1 cellular context compared by ENCODE assay signal in genomic region chr17:16380640-16381495, GRCh38.
TF ChIP-seq lines count a peak whose summit lies in the region.

Gene UBB, plus strand, starts transcription at chr17:16381091. Its CDS starts 817 bp downstream, at chr17:16381908.

TF ChIP-seq in GM12878, 131 proteins besides CTCF, POLR2A, EP300 and RAD21 (continued from another document and continues in another):
- peak; percentile 27; the same call in 1 of the 2 replicates for TF ChIP-seq BRCA1 (IDR thresholded peaks at IDR 0.05; ENCODE audit: low read depth, low read length)
- TF ChIP-seq, protein P1, sequence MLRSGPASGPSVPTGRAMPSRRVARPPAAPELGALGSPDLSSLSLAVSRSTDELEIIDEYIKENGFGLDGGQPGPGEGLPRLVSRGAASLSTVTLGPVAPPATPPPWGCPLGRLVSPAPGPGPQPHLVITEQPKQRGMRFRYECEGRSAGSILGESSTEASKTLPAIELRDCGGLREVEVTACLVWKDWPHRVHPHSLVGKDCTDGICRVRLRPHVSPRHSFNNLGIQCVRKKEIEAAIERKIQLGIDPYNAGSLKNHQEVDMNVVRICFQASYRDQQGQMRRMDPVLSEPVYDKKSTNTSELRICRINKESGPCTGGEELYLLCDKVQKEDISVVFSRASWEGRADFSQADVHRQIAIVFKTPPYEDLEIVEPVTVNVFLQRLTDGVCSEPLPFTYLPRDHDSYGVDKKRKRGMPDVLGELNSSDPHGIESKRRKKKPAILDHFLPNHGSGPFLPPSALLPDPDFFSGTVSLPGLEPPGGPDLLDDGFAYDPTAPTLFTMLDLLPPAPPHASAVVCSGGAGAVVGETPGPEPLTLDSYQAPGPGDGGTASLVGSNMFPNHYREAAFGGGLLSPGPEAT (IDR thresholded peaks at IDR 0.05; ENCODE audit: low read depth), result peak; percentile 88
- TF ChIP-seq ATF3 (IDR thresholded peaks at IDR 0.05; ENCODE audit: borderline replicate concordance, extremely low read depth, low read depth, low read length), result no peak
- TF ChIP-seq SIN3A (IDR thresholded peaks at IDR 0.05; ENCODE audit: low read depth, low read length), result peak; percentile 62
- TF ChIP-seq BCL3 (IDR thresholded peaks at IDR 0.05; ENCODE audit: borderline replicate concordance, insufficient read depth, low read depth, low read length, poor library complexity, severe bottlenecking), result peak; percentile 13
- no peak for TF ChIP-seq WRNIP1 (IDR thresholded peaks at IDR 0.05; ENCODE audit: borderline replicate concordance, low read depth, low read length)
- peak; percentile 95 for TF ChIP-seq HDAC6 (IDR thresholded peaks at IDR 0.05; ENCODE audit: unreplicated experiment)
- no peak; the same call in 1 of the 2 replicates for TF ChIP-seq STAT3 (IDR thresholded peaks at IDR 0.05; ENCODE audit: low read depth, low read length)
- no peak for TF ChIP-seq NR2C2 (IDR thresholded peaks at IDR 0.05; ENCODE audit: borderline replicate concordance, control insufficient read depth, insufficient read length, low read depth)
- peak; percentile 39; the same call in 1 of the 2 replicates for TF ChIP-seq SMARCA5 (IDR thresholded peaks at IDR 0.05)
- TF ChIP-seq, protein P2, sequence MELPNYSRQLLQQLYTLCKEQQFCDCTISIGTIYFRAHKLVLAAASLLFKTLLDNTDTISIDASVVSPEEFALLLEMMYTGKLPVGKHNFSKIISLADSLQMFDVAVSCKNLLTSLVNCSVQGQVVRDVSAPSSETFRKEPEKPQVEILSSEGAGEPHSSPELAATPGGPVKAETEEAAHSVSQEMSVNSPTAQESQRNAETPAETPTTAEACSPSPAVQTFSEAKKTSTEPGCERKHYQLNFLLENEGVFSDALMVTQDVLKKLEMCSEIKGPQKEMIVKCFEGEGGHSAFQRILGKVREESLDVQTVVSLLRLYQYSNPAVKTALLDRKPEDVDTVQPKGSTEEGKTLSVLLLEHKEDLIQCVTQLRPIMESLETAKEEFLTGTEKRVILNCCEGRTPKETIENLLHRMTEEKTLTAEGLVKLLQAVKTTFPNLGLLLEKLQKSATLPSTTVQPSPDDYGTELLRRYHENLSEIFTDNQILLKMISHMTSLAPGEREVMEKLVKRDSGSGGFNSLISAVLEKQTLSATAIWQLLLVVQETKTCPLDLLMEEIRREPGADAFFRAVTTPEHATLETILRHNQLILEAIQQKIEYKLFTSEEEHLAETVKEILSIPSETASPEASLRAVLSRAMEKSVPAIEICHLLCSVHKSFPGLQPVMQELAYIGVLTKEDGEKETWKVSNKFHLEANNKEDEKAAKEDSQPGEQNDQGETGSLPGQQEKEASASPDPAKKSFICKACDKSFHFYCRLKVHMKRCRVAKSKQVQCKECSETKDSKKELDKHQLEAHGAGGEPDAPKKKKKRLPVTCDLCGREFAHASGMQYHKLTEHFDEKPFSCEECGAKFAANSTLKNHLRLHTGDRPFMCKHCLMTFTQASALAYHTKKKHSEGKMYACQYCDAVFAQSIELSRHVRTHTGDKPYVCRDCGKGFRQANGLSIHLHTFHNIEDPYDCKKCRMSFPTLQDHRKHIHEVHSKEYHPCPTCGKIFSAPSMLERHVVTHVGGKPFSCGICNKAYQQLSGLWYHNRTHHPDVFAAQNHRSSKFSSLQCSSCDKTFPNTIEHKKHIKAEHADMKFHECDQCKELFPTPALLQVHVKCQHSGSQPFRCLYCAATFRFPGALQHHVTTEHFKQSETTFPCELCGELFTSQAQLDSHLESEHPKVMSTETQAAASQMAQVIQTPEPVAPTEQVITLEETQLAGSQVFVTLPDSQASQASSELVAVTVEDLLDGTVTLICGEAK (IDR thresholded peaks at IDR 0.05; ENCODE audit: borderline replicate concordance), result peak; percentile 69; the same call in 1 of the 2 replicates
- TF ChIP-seq ESRRA (IDR thresholded peaks at IDR 0.05; ENCODE audit: low read length), result peak; percentile 85; the same call in 1 of the 2 replicates
- no peak for TF ChIP-seq MTA3 (IDR thresholded peaks at IDR 0.05; ENCODE audit: borderline replicate concordance, low read length)
- peak; percentile 71; the same call in 1 of the 2 replicates for TF ChIP-seq PAX5 (IDR thresholded peaks at IDR 0.05; ENCODE audit: borderline replicate concordance, low read depth, low read length)
- peak; percentile 91 for TF ChIP-seq SKIL (IDR thresholded peaks at IDR 0.05; ENCODE audit: low read depth, poor library complexity, severe bottlenecking)
- TF ChIP-seq, protein P3, sequence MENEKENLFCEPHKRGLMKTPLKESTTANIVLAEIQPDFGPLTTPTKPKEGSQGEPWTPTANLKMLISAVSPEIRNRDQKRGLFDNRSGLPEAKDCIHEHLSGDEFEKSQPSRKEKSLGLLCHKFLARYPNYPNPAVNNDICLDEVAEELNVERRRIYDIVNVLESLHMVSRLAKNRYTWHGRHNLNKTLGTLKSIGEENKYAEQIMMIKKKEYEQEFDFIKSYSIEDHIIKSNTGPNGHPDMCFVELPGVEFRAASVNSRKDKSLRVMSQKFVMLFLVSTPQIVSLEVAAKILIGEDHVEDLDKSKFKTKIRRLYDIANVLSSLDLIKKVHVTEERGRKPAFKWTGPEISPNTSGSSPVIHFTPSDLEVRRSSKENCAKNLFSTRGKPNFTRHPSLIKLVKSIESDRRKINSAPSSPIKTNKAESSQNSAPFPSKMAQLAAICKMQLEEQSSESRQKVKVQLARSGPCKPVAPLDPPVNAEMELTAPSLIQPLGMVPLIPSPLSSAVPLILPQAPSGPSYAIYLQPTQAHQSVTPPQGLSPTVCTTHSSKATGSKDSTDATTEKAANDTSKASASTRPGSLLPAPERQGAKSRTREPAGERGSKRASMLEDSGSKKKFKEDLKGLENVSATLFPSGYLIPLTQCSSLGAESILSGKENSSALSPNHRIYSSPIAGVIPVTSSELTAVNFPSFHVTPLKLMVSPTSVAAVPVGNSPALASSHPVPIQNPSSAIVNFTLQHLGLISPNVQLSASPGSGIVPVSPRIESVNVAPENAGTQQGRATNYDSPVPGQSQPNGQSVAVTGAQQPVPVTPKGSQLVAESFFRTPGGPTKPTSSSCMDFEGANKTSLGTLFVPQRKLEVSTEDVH (IDR thresholded peaks at IDR 0.05; ENCODE audit: low read depth, partially characterized antibody), result peak; percentile 88
- no peak for TF ChIP-seq NFXL1 (IDR thresholded peaks at IDR 0.05; ENCODE audit: borderline replicate concordance)
- TF ChIP-seq GATAD2B (conservative IDR thresholded peaks at IDR 0.05; ENCODE audit: low read depth), result no peak
- peak; percentile 59; the same call in 1 of the 2 replicates for TF ChIP-seq BMI1 (IDR thresholded peaks at IDR 0.05; ENCODE audit: borderline replicate concordance)
- TF ChIP-seq TCF7 (IDR thresholded peaks at IDR 0.05; ENCODE audit: borderline replicate concordance), result peak; percentile 16; the same call in 1 of the 2 replicates
- TF ChIP-seq, protein P4, sequence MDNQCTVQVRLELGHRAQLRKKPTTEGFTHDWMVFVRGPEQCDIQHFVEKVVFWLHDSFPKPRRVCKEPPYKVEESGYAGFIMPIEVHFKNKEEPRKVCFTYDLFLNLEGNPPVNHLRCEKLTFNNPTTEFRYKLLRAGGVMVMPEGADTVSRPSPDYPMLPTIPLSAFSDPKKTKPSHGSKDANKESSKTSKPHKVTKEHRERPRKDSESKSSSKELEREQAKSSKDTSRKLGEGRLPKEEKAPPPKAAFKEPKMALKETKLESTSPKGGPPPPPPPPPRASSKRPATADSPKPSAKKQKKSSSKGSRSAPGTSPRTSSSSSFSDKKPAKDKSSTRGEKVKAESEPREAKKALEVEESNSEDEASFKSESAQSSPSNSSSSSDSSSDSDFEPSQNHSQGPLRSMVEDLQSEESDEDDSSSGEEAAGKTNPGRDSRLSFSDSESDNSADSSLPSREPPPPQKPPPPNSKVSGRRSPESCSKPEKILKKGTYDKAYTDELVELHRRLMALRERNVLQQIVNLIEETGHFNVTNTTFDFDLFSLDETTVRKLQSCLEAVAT (IDR thresholded peaks at IDR 0.05), result peak; percentile 95
- no peak for TF ChIP-seq ZNF622 (IDR thresholded peaks at IDR 0.05)
- TF ChIP-seq RUNX3 (IDR thresholded peaks at IDR 0.05; ENCODE audit: low read length), result peak; percentile 73
- TF ChIP-seq RBBP5 (conservative IDR thresholded peaks at IDR 0.05), result no peak
- peak; percentile 95 for TF ChIP-seq ZNF207 (IDR thresholded peaks at IDR 0.05; ENCODE audit: borderline replicate concordance)
- peak; percentile 69 for TF ChIP-seq SP1 (IDR thresholded peaks at IDR 0.05; ENCODE audit: low read depth, low read length)
- 0 out of 2 replicates have a peak, but pooled peaks have one; percentile 59 for TF ChIP-seq RAD51 (IDR thresholded peaks at IDR 0.05)
- 0 out of 2 replicates have a peak, but pooled peaks have one; percentile 9 for TF ChIP-seq SMC3 (IDR thresholded peaks at IDR 0.05; ENCODE audit: borderline replicate concordance, low read length)
- TF ChIP-seq, protein P5, sequence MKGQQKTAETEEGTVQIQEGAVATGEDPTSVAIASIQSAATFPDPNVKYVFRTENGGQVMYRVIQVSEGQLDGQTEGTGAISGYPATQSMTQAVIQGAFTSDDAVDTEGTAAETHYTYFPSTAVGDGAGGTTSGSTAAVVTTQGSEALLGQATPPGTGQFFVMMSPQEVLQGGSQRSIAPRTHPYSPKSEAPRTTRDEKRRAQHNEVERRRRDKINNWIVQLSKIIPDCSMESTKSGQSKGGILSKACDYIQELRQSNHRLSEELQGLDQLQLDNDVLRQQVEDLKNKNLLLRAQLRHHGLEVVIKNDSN (IDR thresholded peaks at IDR 0.05; ENCODE audit: borderline replicate concordance, extremely low read length, insufficient read depth, low read depth, low read length), result no peak
- peak; percentile 96 for TF ChIP-seq RFX5 (IDR thresholded peaks at IDR 0.05; ENCODE audit: low read depth, low read length)
- TF ChIP-seq ZNF384 (IDR thresholded peaks at IDR 0.05; ENCODE audit: borderline replicate concordance, low read depth, low read length), result no peak
- TF ChIP-seq NR2C1 (IDR thresholded peaks at IDR 0.05), result peak; percentile 49
- TF ChIP-seq, protein P6, sequence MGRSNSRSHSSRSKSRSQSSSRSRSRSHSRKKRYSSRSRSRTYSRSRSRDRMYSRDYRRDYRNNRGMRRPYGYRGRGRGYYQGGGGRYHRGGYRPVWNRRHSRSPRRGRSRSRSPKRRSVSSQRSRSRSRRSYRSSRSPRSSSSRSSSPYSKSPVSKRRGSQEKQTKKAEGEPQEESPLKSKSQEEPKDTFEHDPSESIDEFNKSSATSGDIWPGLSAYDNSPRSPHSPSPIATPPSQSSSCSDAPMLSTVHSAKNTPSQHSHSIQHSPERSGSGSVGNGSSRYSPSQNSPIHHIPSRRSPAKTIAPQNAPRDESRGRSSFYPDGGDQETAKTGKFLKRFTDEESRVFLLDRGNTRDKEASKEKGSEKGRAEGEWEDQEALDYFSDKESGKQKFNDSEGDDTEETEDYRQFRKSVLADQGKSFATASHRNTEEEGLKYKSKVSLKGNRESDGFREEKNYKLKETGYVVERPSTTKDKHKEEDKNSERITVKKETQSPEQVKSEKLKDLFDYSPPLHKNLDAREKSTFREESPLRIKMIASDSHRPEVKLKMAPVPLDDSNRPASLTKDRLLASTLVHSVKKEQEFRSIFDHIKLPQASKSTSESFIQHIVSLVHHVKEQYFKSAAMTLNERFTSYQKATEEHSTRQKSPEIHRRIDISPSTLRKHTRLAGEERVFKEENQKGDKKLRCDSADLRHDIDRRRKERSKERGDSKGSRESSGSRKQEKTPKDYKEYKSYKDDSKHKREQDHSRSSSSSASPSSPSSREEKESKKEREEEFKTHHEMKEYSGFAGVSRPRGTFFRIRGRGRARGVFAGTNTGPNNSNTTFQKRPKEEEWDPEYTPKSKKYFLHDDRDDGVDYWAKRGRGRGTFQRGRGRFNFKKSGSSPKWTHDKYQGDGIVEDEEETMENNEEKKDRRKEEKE (IDR thresholded peaks at IDR 0.05), result no peak
- no peak for TF ChIP-seq CBX5 (IDR thresholded peaks at IDR 0.05; ENCODE audit: low read depth)
- peak; percentile 73; the same call in 1 of the 2 replicates for TF ChIP-seq RB1 (IDR thresholded peaks at IDR 0.05; ENCODE audit: borderline replicate concordance)
- TF ChIP-seq, protein P7, sequence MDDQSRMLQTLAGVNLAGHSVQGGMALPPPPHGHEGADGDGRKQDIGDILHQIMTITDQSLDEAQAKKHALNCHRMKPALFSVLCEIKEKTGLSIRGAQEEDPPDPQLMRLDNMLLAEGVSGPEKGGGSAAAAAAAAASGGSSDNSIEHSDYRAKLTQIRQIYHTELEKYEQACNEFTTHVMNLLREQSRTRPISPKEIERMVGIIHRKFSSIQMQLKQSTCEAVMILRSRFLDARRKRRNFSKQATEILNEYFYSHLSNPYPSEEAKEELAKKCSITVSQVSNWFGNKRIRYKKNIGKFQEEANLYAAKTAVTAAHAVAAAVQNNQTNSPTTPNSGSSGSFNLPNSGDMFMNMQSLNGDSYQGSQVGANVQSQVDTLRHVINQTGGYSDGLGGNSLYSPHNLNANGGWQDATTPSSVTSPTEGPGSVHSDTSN (IDR thresholded peaks at IDR 0.05; ENCODE audit: insufficient replicate concordance, low read depth, low read length), result peak; percentile 89
- TF ChIP-seq ZNF217 (IDR thresholded peaks at IDR 0.05), result no peak
- TF ChIP-seq FOXM1 (IDR thresholded peaks at IDR 0.05; ENCODE audit: low read depth, low read length), result no peak
- TF ChIP-seq RCOR1 (conservative IDR thresholded peaks at IDR 0.05; ENCODE audit: low read depth, low read length), result 0 out of 2 replicates have a peak, but pooled peaks have one; percentile 82
